Comparison of ENCODE assay signal across 1 cellular context in the genomic region with DNA sequence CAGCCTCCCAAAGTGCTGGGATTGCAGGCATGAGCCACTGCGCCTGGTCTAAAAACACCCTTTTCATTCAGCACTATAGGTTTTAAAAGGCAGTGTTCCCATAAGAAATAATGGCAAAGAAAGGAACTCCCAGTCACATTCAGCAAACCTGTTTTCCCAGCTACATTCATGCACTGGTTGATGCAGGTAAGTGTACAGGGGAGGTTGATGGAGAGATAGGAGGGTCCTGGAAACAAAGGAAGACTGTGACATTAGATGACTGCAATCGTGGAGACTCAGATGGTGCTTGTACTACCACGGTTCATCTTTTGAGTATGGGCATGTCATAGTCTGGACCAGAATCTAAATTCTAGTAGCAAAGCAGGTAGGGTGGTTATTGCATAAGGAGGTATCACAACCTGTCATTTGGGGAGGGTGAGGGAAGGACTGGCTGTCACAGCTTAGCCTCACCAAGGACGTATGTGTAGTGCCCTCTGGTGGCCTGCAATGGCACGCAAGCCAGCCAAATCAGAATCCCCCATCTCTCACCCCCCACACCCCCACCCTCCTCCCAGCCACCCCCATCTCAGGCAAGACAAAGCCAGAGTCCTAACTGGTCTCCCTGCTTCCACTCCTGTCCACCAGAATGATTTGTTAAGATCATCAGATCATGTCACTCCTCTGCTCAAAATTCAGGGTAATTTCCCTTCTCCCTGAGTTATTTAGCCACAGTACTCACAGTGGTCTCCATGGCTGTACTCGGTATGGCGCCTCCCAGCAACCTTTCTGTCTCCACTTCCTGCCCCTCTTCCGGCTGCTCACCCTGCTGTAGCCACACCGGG.
TF ChIP-seq lines count a peak whose summit lies in the region.

No MANE protein-coding gene starts in this region.

TF ChIP-seq in WTC11, 78 proteins besides CTCF, POLR2A, EP300 and RAD21 (continued from another document):
- TF ChIP-seq, protein P1, sequence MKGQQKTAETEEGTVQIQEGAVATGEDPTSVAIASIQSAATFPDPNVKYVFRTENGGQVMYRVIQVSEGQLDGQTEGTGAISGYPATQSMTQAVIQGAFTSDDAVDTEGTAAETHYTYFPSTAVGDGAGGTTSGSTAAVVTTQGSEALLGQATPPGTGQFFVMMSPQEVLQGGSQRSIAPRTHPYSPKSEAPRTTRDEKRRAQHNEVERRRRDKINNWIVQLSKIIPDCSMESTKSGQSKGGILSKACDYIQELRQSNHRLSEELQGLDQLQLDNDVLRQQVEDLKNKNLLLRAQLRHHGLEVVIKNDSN (CRISPR knock-in tag; IDR thresholded peaks at IDR 0.05): no peak
